Comparison of ENCODE assay signal across 8 cellular contexts in the genomic region with DNA sequence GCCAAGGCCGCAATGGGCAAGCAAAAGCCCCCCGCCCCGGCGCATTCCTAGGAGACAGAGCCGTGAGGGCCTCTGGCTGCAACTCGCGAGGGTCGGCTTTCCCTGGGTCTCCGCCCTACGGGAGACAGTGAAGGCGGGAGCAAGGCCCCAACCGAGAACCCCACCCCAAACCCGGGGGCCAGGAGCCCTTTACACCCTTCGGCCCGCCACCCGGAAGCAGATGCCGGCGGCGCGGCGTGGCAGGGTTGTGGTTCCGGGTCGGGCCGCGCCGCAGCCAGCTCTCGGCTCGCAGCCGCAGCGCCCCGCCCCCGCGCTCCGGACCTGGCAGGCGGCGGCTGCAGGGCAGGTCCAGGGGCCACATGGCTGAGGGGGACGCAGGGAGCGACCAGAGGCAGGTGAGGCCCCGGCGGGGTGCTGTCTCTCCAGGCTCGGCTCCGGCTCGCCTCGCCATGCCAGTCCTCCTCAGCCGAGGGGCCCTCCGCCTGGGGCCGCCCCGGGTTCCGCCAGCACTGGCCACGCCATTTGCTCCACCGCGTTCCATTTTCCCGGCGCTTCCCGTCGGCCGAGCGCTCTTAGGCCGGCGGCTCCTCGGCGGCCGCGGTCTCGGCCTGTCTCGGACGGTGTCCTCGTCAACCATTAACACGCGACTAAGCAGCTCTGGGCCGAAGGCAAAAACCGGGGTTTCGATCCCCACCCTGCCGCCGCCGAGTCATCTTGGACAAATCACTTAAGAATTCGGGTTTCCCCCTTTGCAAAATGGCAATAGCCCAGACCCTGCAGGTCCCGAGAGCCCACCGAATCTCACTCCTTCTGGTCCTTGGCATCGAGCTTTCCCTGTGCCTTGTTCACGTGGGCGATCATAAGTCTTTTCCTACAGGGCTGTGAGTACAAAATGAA.
DNase-seq lines count a peak whose midpoint lies in the region; ATAC-seq and TF ChIP-seq lines count a peak whose summit lies in the region.

A gene with protein sequence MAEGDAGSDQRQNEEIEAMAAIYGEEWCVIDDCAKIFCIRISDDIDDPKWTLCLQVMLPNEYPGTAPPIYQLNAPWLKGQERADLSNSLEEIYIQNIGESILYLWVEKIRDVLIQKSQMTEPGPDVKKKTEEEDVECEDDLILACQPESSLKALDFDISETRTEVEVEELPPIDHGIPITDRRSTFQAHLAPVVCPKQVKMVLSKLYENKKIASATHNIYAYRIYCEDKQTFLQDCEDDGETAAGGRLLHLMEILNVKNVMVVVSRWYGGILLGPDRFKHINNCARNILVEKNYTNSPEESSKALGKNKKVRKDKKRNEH (plus strand): TSS at position 273 of the 897 bp plus-strand sequence. CDS start 87 bp downstream, at position 360.

- peak; percentile 90 for ATAC-seq in GM21723 (IDR thresholded peaks at IDR 0.05; ENCODE audit: unreplicated experiment)

- H3K27ac ChIP-seq in KMS-11: peak within 1 kb of the TSS; percentile 90
- H3K27ac ChIP-seq in SK-N-MC: peak within 1 kb of the TSS; percentile 61
- H3K27ac ChIP-seq in substantia nigra (ENCODE audit: low read depth, low read length, poor library complexity, severe bottlenecking): peak within 1 kb of the TSS; percentile 49

- DNase-seq in EH (ENCODE audit: low read depth): peak; percentile 82
- DNase-seq in SK-N-MC (ENCODE audit: low read depth, low spot score): no peak
- peak; percentile 83 for DNase-seq in activated naive CD4-positive, alpha-beta T cell treated with anti-CD3 and anti-CD28 coated beads, Interleukin-2, amount 50 U/mL, for 16 hours
- DNase-seq in globus pallidus (ENCODE audit: low spot score): peak; percentile 73
- peak in 54 of 56 donors; percentile 17 to 82 (median 68) for DNase-seq in nucleus accumbens (lab: John Stamatoyannopoulos, UW)
- peak; percentile 13 to 87 (median 64) for DNase-seq in substantia nigra (lab: John Stamatoyannopoulos, UW)

- H3K9me3 ChIP-seq in SK-N-MC (ENCODE audit: low read depth, low read length): no peaks in the 10 kb centered on the region

- no peak for TF ChIP-seq CTCF in KMS-11 (conservative IDR thresholded peaks at IDR 0.05; ENCODE audit: low read depth, low read length)

- H3K4me3 ChIP-seq in KMS-11 (IDR thresholded peaks at IDR 0.05; ENCODE audit: insufficient read depth, low read depth, low read length) (peak within 1 kb of the TSS; percentile 73), SK-N-MC (peak within 1 kb of the TSS; percentile 96)

- peak within 1 kb of the TSS; percentile 85 for H3K4me2 ChIP-seq in KMS-11

- no peaks in the 10 kb centered on the region for H3K27me3 ChIP-seq in KMS-11 (ENCODE audit: insufficient read depth, low read depth)

- peaks cover 16% of the 10 kb centered on the region; the same call in 1 of the 2 replicates for H3K79me2 ChIP-seq in KMS-11 (ENCODE audit: insufficient read depth, low read depth)

- H2AFZ ChIP-seq in KMS-11 (ENCODE audit: low read depth): peak within 1 kb of the TSS; percentile 98

- peaks cover 22% of the 10 kb centered on the region for H3K4me1 ChIP-seq in KMS-11 (ENCODE audit: low read depth, poor library complexity, severe bottlenecking)

- H4K20me1 ChIP-seq in KMS-11 (ENCODE audit: insufficient read depth): no peaks in the 10 kb centered on the region

- H3K9ac ChIP-seq in KMS-11 (peak within 1 kb of the TSS; percentile 97), SK-N-MC (ENCODE audit: insufficient read length) (peak within 1 kb of the TSS; percentile 96)

- no peaks in the 10 kb centered on the region; the same call in 1 of the 2 replicates for H3K36me3 ChIP-seq in KMS-11 (ENCODE audit: insufficient read depth)
- peaks cover 9% of the 10 kb centered on the region; the same call in 1 of the 2 replicates for H3K36me3 ChIP-seq in SK-N-MC (ENCODE audit: insufficient read depth, low read length)
